ENCODE assay signal across 8 cellular contexts in genomic region chr9:32526707-32527048, GRCh38. TPM values are rescaled to one million over a fixed set of nuclear protein-coding genes. Genes with fewer than 3 reads are reported as not detected.
DNase-seq lines count a peak whose midpoint lies in the region; ATAC-seq and TF ChIP-seq lines count a peak whose summit lies in the region.

No MANE protein-coding gene starts in this region.

- no peaks in the 10 kb centered on the region for H3K9me3 Mint-ChIP-seq in activated T-helper 1 cell treated with anti-CD3 and anti-CD28 coated beads, Interleukin-12 subunit alpha, Interleukin-12 subunit beta, Interleukin-2, Interleukin-4 antibody, amounts not matched to agents 30 ng/mL and 10 ng/mL and 1 ng/mL, durations not matched to agents 14 hours and 24 hours and 36 hours
- peaks cover 8% of the 10 kb centered on the region for H3K9me3 Mint-ChIP-seq in stimulated activated memory B cell treated with anti-CD40 and anti-IgM and Interleukin-4, amounts not matched to agents 10 μg/mL and 1 μg/mL and 100 μg/mL, for 72 hours

- H3K27ac Mint-ChIP-seq in activated T-helper 1 cell treated with anti-CD3 and anti-CD28 coated beads, Interleukin-12 subunit alpha, Interleukin-12 subunit beta, Interleukin-2, Interleukin-4 antibody, amounts not matched to agents 30 ng/mL and 10 ng/mL and 1 ng/mL, durations not matched to agents 14 hours and 24 hours and 36 hours: peak overlapping the region; percentile 86
- H3K27ac Mint-ChIP-seq in stimulated activated memory B cell treated with anti-CD40 and anti-IgM and Interleukin-4, amounts not matched to agents 10 μg/mL and 1 μg/mL and 100 μg/mL, for 72 hours: peak overlapping the region; percentile 96

- DNase-seq in HFF-Myc (ENCODE audit: extremely low read depth, low read depth) (no peak), HK-2 (ENCODE audit: unreplicated experiment) (no peak), germinal center (ENCODE audit: low spot score) (no peak), NCI-H2227 (lab: John Stamatoyannopoulos, UW; ENCODE audit: unreplicated experiment) (no peak), NCI-H2081 (lab: John Stamatoyannopoulos, UW) (no peak)
- no peak for DNase-seq in activated T-helper 1 cell treated with anti-CD3 and anti-CD28 coated beads, Interleukin-12 subunit alpha, Interleukin-12 subunit beta, Interleukin-2, Interleukin-4 antibody, amounts not matched to agents 30 ng/mL and 10 ng/mL and 1 ng/mL, durations not matched to agents 14 hours and 24 hours and 36 hours (ENCODE audit: low spot score)

- no peaks in the 10 kb centered on the region for H3K4me1 ChIP-seq in iPS-15b (ENCODE audit: control insufficient read depth, insufficient read depth, low read length)

- ATAC-seq in stimulated activated memory B cell treated with anti-CD40 and anti-IgM and Interleukin-4, amounts not matched to agents 10 μg/mL and 1 μg/mL and 100 μg/mL, for 72 hours: no peak

- intact Hi-C loops in activated T-helper 1 cell treated with anti-CD3 and anti-CD28 coated beads, Interleukin-12 subunit alpha, Interleukin-12 subunit beta, Interleukin-2, Interleukin-4 antibody, amounts not matched to agents 30 ng/mL and 10 ng/mL and 1 ng/mL, durations not matched to agents 14 hours and 24 hours and 36 hours (cut with micrococcal nuclease): no loop called here

- H3K4me3 ChIP-seq in HFF-Myc (replicated peaks; ENCODE audit: low read depth, low read length) (peak overlapping the region; percentile 52), iPS-15b (ENCODE audit: low read depth, low read length) (peak overlapping the region; percentile 73)

- H3K36me3 ChIP-seq in iPS-15b (ENCODE audit: control insufficient read depth, insufficient read depth, low read length): no peaks in the 10 kb centered on the region

- H3K27me3 ChIP-seq in iPS-15b (ENCODE audit: control insufficient read depth, insufficient read depth, low read length): no peaks in the 10 kb centered on the region

- H3K9me3 ChIP-seq in iPS-15b (ENCODE audit: control insufficient read depth, insufficient read depth, low read length): no peaks in the 10 kb centered on the region

- TF ChIP-seq CTCF in HFF-Myc (IDR thresholded peaks at IDR 0.05; ENCODE audit: low read depth, low read length, missing control alignments): no peak

- H3K27me3 Mint-ChIP-seq in activated T-helper 1 cell treated with anti-CD3 and anti-CD28 coated beads, Interleukin-12 subunit alpha, Interleukin-12 subunit beta, Interleukin-2, Interleukin-4 antibody, amounts not matched to agents 30 ng/mL and 10 ng/mL and 1 ng/mL, durations not matched to agents 14 hours and 24 hours and 36 hours (ENCODE audit: insufficient read depth): no peaks in the 10 kb centered on the region
- H3K27me3 Mint-ChIP-seq in stimulated activated memory B cell treated with anti-CD40 and anti-IgM and Interleukin-4, amounts not matched to agents 10 μg/mL and 1 μg/mL and 100 μg/mL, for 72 hours: no peaks in the 10 kb centered on the region

- peaks cover 53% of the 10 kb centered on the region for H3K4me1 Mint-ChIP-seq in activated T-helper 1 cell treated with anti-CD3 and anti-CD28 coated beads, Interleukin-12 subunit alpha, Interleukin-12 subunit beta, Interleukin-2, Interleukin-4 antibody, amounts not matched to agents 30 ng/mL and 10 ng/mL and 1 ng/mL, durations not matched to agents 14 hours and 24 hours and 36 hours (ENCODE audit: low read depth)
- H3K4me1 Mint-ChIP-seq in stimulated activated memory B cell treated with anti-CD40 and anti-IgM and Interleukin-4, amounts not matched to agents 10 μg/mL and 1 μg/mL and 100 μg/mL, for 72 hours: peaks cover 36% of the 10 kb centered on the region

- H3K9ac ChIP-seq in iPS-15b (ENCODE audit: low read depth, low read length): no peak overlapping the region

- peak overlapping the region; percentile 92 for H3K4me3 Mint-ChIP-seq in activated T-helper 1 cell treated with anti-CD3 and anti-CD28 coated beads, Interleukin-12 subunit alpha, Interleukin-12 subunit beta, Interleukin-2, Interleukin-4 antibody, amounts not matched to agents 30 ng/mL and 10 ng/mL and 1 ng/mL, durations not matched to agents 14 hours and 24 hours and 36 hours
- H3K4me3 Mint-ChIP-seq in stimulated activated memory B cell treated with anti-CD40 and anti-IgM and Interleukin-4, amounts not matched to agents 10 μg/mL and 1 μg/mL and 100 μg/mL, for 72 hours: peak overlapping the region; percentile 97

- peaks cover 18% of the 10 kb centered on the region for H3K36me3 Mint-ChIP-seq in activated T-helper 1 cell treated with anti-CD3 and anti-CD28 coated beads, Interleukin-12 subunit alpha, Interleukin-12 subunit beta, Interleukin-2, Interleukin-4 antibody, amounts not matched to agents 30 ng/mL and 10 ng/mL and 1 ng/mL, durations not matched to agents 14 hours and 24 hours and 36 hours (ENCODE audit: low read depth)
- H3K36me3 Mint-ChIP-seq in stimulated activated memory B cell treated with anti-CD40 and anti-IgM and Interleukin-4, amounts not matched to agents 10 μg/mL and 1 μg/mL and 100 μg/mL, for 72 hours: peaks cover 30% of the 10 kb centered on the region

RNA-seq across cellular contexts. Expression of gene RIGI, which starts 0.7 kb away (rescaled TPM):
- total RNA-seq in activated T-helper 1 cell treated with anti-CD3 and anti-CD28 coated beads, Interleukin-12 subunit alpha, Interleukin-12 subunit beta, Interleukin-2, Interleukin-4 antibody, amounts not matched to agents 30 ng/mL and 10 ng/mL and 1 ng/mL, durations not matched to agents 14 hours and 24 hours and 36 hours: 6.1 and 6.5 TPM in 2 replicates

RNA-seq across cellular contexts. Expression of gene SMIM27, which starts 25.4 kb away (rescaled TPM):
- 8.7 and 11.0 TPM in 2 replicates for total RNA-seq in activated T-helper 1 cell treated with anti-CD3 and anti-CD28 coated beads, Interleukin-12 subunit alpha, Interleukin-12 subunit beta, Interleukin-2, Interleukin-4 antibody, amounts not matched to agents 30 ng/mL and 10 ng/mL and 1 ng/mL, durations not matched to agents 14 hours and 24 hours and 36 hours

RNA-seq across cellular contexts. Expression of gene TOPORS, which starts 25.7 kb away (rescaled TPM):
- 14.8 and 15.1 TPM in 2 replicates for total RNA-seq in activated T-helper 1 cell treated with anti-CD3 and anti-CD28 coated beads, Interleukin-12 subunit alpha, Interleukin-12 subunit beta, Interleukin-2, Interleukin-4 antibody, amounts not matched to agents 30 ng/mL and 10 ng/mL and 1 ng/mL, durations not matched to agents 14 hours and 24 hours and 36 hours

RNA-seq across cellular contexts. Expression of gene NDUFB6, which starts 46.3 kb away (rescaled TPM):
- total RNA-seq in activated T-helper 1 cell treated with anti-CD3 and anti-CD28 coated beads, Interleukin-12 subunit alpha, Interleukin-12 subunit beta, Interleukin-2, Interleukin-4 antibody, amounts not matched to agents 30 ng/mL and 10 ng/mL and 1 ng/mL, durations not matched to agents 14 hours and 24 hours and 36 hours: 46.3 and 48.2 TPM in 2 replicates
